9 cellular contexts compared by ENCODE assay signal in the genomic region with DNA sequence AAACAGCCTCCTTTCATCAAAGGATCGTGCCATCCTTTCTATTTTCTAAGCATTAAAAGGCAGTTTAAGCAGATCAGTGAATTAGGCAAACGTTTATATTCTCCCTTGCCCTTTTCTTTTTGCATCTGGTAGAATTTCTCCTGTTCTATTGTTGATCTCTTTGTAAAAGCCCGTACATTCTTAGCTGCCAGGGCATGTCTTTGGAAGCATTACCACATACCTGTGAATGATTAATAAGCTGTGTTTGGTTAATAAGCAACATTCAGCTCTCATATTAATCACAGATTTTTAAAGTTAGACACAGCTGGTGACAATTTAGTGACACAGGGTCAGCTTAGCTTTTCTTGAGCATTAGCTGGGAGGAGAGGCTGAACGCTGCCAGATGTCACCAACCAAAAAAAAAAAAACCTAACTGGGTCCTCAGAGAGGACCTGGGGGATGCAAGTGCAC. TPM values are rescaled to one million over a fixed set of nuclear protein-coding genes. Genes with fewer than 3 reads are reported as not detected.
DNase-seq lines count a peak whose midpoint lies in the region; ATAC-seq and TF ChIP-seq lines count a peak whose summit lies in the region.
"Had no signal": no experiment of that assay in that cellular context is flagged by ENCODE, and none has a peak within 500 bp of the region (broad histone marks: within the 10 kb centered on the region; RNA-seq: fewer than 3 reads in every experiment).

No MANE protein-coding gene starts in this region.

- no peaks in the 10 kb centered on the region for H3K36me3 ChIP-seq in body of pancreas (replicated peaks in 1 of 2; ENCODE audit: insufficient read depth in 1 of 2, low read depth in 2 of 2)
- H3K36me3 ChIP-seq in vagina, result no peaks in the 10 kb centered on the region

- H3K27ac ChIP-seq in body of pancreas (peak overlapping the region; percentile 52 to 82 (median 76)), vagina (peak overlapping the region; percentile 2)

- intact Hi-C loops in body of pancreas (cut with DNase I) (no loop called here), vagina (cut with DNase I) (loop anchor here (10.0 kb wide), 1 partner anchor 55 kb away; no protein-coding TSS in a partner anchor)

- no peaks in the 10 kb centered on the region for H3K27me3 ChIP-seq in body of pancreas
- no peaks in the 10 kb centered on the region for H3K27me3 ChIP-seq in vagina

- TF ChIP-seq POLR2A in body of pancreas (IDR thresholded peaks at IDR 0.05) (peak in 2 of 3 donors; percentile 12 to 29), vagina (IDR thresholded peaks at IDR 0.05) (no peak)

- H3K9me3 ChIP-seq in body of pancreas (no peaks in the 10 kb centered on the region), vagina (no peaks in the 10 kb centered on the region)

- ATAC-seq in body of pancreas (peak; percentile 91), HG03342 (IDR thresholded peaks at IDR 0.05; ENCODE audit: unreplicated experiment) (no peak)

- TF ChIP-seq CTCF in body of pancreas (IDR thresholded peaks at IDR 0.05) (no peak), vagina (IDR thresholded peaks at IDR 0.05) (no peak)

- no peak overlapping the region for H3K4me3 ChIP-seq in body of pancreas
- no peak overlapping the region for H3K4me3 ChIP-seq in vagina

- H3K4me1 ChIP-seq in body of pancreas, result peaks cover 47% of the 10 kb centered on the region
- H3K4me1 ChIP-seq in vagina, result peaks cover 26% of the 10 kb centered on the region

- DNase-seq in NCI-H1694 (lab: John Stamatoyannopoulos, UW) (peak; percentile 10), NCI-H1694 treated with DMSO at 0.1 percent for 48 hours (lab: John Stamatoyannopoulos, UW) (no peak), body of pancreas (peak in 2 of 4 donors; percentile 31 to 43), left kidney (ENCODE audit: low read depth, low spot score) (peak; percentile 79), vagina (ENCODE audit: extremely low spot score in 2 of 2) (no peak), MV-4-11 (lab: John Stamatoyannopoulos, UW) (no peak), NCI-H1417 (lab: John Stamatoyannopoulos, UW) (no peak)
- DNase-seq: stimulated activated naive CD4-positive, alpha-beta T cell had no signal

- 20 to 21% methylated on average over 4 of the region's 4 CpGs for WGBS in body of pancreas, 2 donors

RNA-seq across cellular contexts. Expression of a gene that starts 33.8 kb away (rescaled TPM):
- total RNA-seq in body of pancreas (10 to 100 TPM in 1 of 2 donors, 1 to 10 TPM in 1; 9.1 to 22.4 TPM), vagina (88.9 TPM)

Comparison
In these comparisons a context has a peak if more than half of its experiments do, and no peak if none do; other contexts are left out.
1. DNase-seq: peak in NCI-H1694 (single experiment) and left kidney (single experiment); none in NCI-H1694 treated with DMSO at 0.1 percent for 48 hours (single experiment), vagina (0 of 2), MV-4-11 (single experiment) and NCI-H1417 (0 of 3).
2. POLR2A ChIP-seq: peak in body of pancreas (2 of 3); none in vagina (0 of 2).